11 cellular contexts compared by ENCODE assay signal in genomic region chr15:76177491-76178040, GRCh38.
DNase-seq lines count a peak whose midpoint lies in the region; ATAC-seq and TF ChIP-seq lines count a peak whose summit lies in the region.
"Had no signal": no experiment of that assay in that cellular context is flagged by ENCODE, and none has a peak within 500 bp of the region (broad histone marks: within the 10 kb centered on the region; RNA-seq: fewer than 3 reads in every experiment).

No MANE protein-coding gene starts in this region.

- no TSS peak for BruUV-seq in Panc1 (replicated peaks; lab: Mats Ljungman, UMichigan)

- CTCF ChIA-PET in Panc1 (lab: Charles Lee), result no interaction called here

- H3K27me3 ChIP-seq in Panc1 (ENCODE audit: control insufficient read depth, insufficient read depth, low read length), result no peaks in the 10 kb centered on the region

- no peak overlapping the region for H3K4me3 ChIP-seq in Panc1 (ENCODE audit: low read depth in 2 of 2, low read length in 2 of 2)
- no peak overlapping the region for H3K4me3 ChIP-seq in fibroblast of mammary gland (ENCODE audit: control insufficient read depth, low read depth, low read length)

- no peak for TF ChIP-seq CTCF in Panc1 (IDR thresholded peaks at IDR 0.05)
- TF ChIP-seq CTCF in fibroblast of mammary gland (conservative IDR thresholded peaks at IDR 0.05; ENCODE audit: control insufficient read depth, insufficient read depth, low read depth, low read length), result no peak
- no peak for TF ChIP-seq CTCF in omental fat pad (IDR thresholded peaks at IDR 0.05)

- in situ Hi-C loops in Panc1 (cut with HindIII; ENCODE audit: low pct_unique_long_range_greater_than_20kb, low sequenced_read_pairs), result no loop called here

- H3K9me3 ChIP-seq in Panc1 (ENCODE audit: control insufficient read depth, insufficient read depth, low read depth, low read length), result no peaks in the 10 kb centered on the region

- no peaks in the 10 kb centered on the region for H3K4me1 ChIP-seq in Panc1 (ENCODE audit: control insufficient read depth, insufficient read depth, low read length)

- POLR2A ChIA-PET in Panc1 (lab: Charles Lee), result no interaction called here

- DNase-seq in Daoy (ENCODE audit: low read depth), result peak; percentile 34
- DNase-seq in Panc1 (ENCODE audit: low read depth, low spot score), result no peak
- peak; percentile 76 for DNase-seq in fibroblast of mammary gland (ENCODE audit: low read depth)
- no peak for DNase-seq in omental fat pad (ENCODE audit: low spot score)
- DNase-seq in effector CD4-positive, alpha-beta T cell, result no peak
- no peak for DNase-seq in cortex of kidney (lab: John Stamatoyannopoulos, UW)
- DNase-seq: NCI-H2081, WERI-Rb-1 had no signal

- H3K36me3 ChIP-seq in Panc1 (ENCODE audit: control insufficient read depth, insufficient read depth, low read length), result no peaks in the 10 kb centered on the region
- H3K36me3 ChIP-seq: WERI-Rb-1 had no signal

- intact Hi-C loops in Panc1 (cut with micrococcal nuclease; ENCODE audit: unreplicated experiment), result no loop called here

- ATAC-seq in Panc1 (peak; percentile 67), omental fat pad (ENCODE audit: low FRiP score) (peak; percentile 21), HG03097 (IDR thresholded peaks at IDR 0.05; ENCODE audit: low FRiP score, unreplicated experiment) (no peak), GM19452 (IDR thresholded peaks at IDR 0.05; ENCODE audit: unreplicated experiment) (no peak)
- ATAC-seq: stimulated activated memory B cell treated with anti-CD40 and anti-IgM and Interleukin-4, amounts not matched to agents 10 μg/mL and 1 μg/mL and 100 μg/mL, for 72 hours had no signal

- H3K27ac ChIP-seq in Panc1 (ENCODE audit: low read length), result no peak overlapping the region

Comparison
In these comparisons a context has a peak if more than half of its experiments do, and no peak if none do; other contexts are left out.
1. DNase-seq: peak in Daoy (single experiment) and fibroblast of mammary gland (single experiment); none in Panc1 (single experiment), omental fat pad (single experiment), effector CD4-positive, alpha-beta T cell (single experiment) and cortex of kidney (single experiment).
2. ATAC-seq: peak in Panc1 (single experiment) and omental fat pad (single experiment); none in HG03097 (single experiment) and GM19452 (single experiment).